In genomic region chr13:101916108-101916757, GRCh38 we compare ENCODE assay signal across 8 cellular contexts.
A peak's percentile ranks its signal among the peaks of the same experiment; 100 is the strongest.
DNase-seq lines count a peak whose midpoint lies in the region; ATAC-seq and TF ChIP-seq lines count a peak whose summit lies in the region.

No MANE protein-coding gene starts in this region.

- no peaks in the 10 kb centered on the region for H3K36me3 Mint-ChIP-seq in endothelial cell (ENCODE audit: low read depth, unreplicated experiment)
- H3K36me3 Mint-ChIP-seq in activated CD8-positive, alpha-beta T cell treated with anti-CD3 and anti-CD28 coated beads for 36 hours (ENCODE audit: low read depth) = no peaks in the 10 kb centered on the region
- no peaks in the 10 kb centered on the region for H3K36me3 Mint-ChIP-seq in activated naive CD4-positive, alpha-beta T cell treated with anti-CD3 and anti-CD28 coated beads, Interleukin-2, amount 10 ng/mL, durations not matched to agents 7 days and 5 days

- H3K4me1 Mint-ChIP-seq in endothelial cell (ENCODE audit: unreplicated experiment) = peaks cover 6% of the 10 kb centered on the region
- H3K4me1 Mint-ChIP-seq in activated CD8-positive, alpha-beta T cell treated with anti-CD3 and anti-CD28 coated beads for 36 hours (ENCODE audit: low read depth) = no peaks in the 10 kb centered on the region
- no peaks in the 10 kb centered on the region for H3K4me1 Mint-ChIP-seq in activated naive CD4-positive, alpha-beta T cell treated with anti-CD3 and anti-CD28 coated beads, Interleukin-2, amount 10 ng/mL, durations not matched to agents 7 days and 5 days

- peak overlapping the region; percentile 32 for H3K4me3 ChIP-seq in mesodermal cell (ENCODE audit: extremely low read depth, insufficient read depth, low read length, poor library complexity, severe bottlenecking)

- H3K9me3 Mint-ChIP-seq in endothelial cell (ENCODE audit: unreplicated experiment) = no peaks in the 10 kb centered on the region
- no peaks in the 10 kb centered on the region for H3K9me3 Mint-ChIP-seq in activated CD8-positive, alpha-beta T cell treated with anti-CD3 and anti-CD28 coated beads for 36 hours
- no peaks in the 10 kb centered on the region for H3K9me3 Mint-ChIP-seq in activated naive CD4-positive, alpha-beta T cell treated with anti-CD3 and anti-CD28 coated beads, Interleukin-2, amount 10 ng/mL, durations not matched to agents 7 days and 5 days

- intact Hi-C loops in activated CD8-positive, alpha-beta T cell treated with anti-CD3 and anti-CD28 coated beads for 36 hours (cut with micrococcal nuclease) = no loop called here

- H3K27ac ChIP-seq in C4-2B (no peak overlapping the region), mesodermal cell (ENCODE audit: low read depth, low read length, severe bottlenecking) (no peak overlapping the region)

- H3K27me3 Mint-ChIP-seq in endothelial cell (ENCODE audit: unreplicated experiment) = peaks cover 20% of the 10 kb centered on the region
- peaks cover 41% of the 10 kb centered on the region for H3K27me3 Mint-ChIP-seq in activated CD8-positive, alpha-beta T cell treated with anti-CD3 and anti-CD28 coated beads for 36 hours
- peaks cover 49% of the 10 kb centered on the region for H3K27me3 Mint-ChIP-seq in activated naive CD4-positive, alpha-beta T cell treated with anti-CD3 and anti-CD28 coated beads, Interleukin-2, amount 10 ng/mL, durations not matched to agents 7 days and 5 days

- DNase-seq in NCI-H1092 (lab: John Stamatoyannopoulos, UW) = peak; percentile 59
- DNase-seq in endothelial cell (ENCODE audit: low spot score) = peak; percentile 70
- no peak for DNase-seq in activated CD8-positive, alpha-beta T cell treated with anti-CD3 and anti-CD28 coated beads for 36 hours
- DNase-seq in GDM1 (lab: John Stamatoyannopoulos, UW) = no peak
- no peak for DNase-seq in activated naive CD4-positive, alpha-beta T cell treated with anti-CD3 and anti-CD28 coated beads, Interleukin-2, amount 10 ng/mL, durations not matched to agents 7 days and 5 days

- WGBS in mesodermal cell (ENCODE audit: insufficient coverage in 2 of 2), 2 experiments = 1 to 2% methylated on average over 34 to 55 of the region's 61 CpGs

- CTCF ChIA-PET in activated CD8-positive, alpha-beta T cell treated with anti-CD3 and anti-CD28 coated beads for 36 hours (lab: Charles Lee) = interaction anchor here (0.6 kb wide), 1 partner anchor 1158 kb away, joined by 3 read pairs; no protein-coding TSS in a partner anchor
- CTCF ChIA-PET in activated naive CD4-positive, alpha-beta T cell treated with anti-CD3 and anti-CD28 coated beads, Interleukin-2, amount 10 ng/mL, durations not matched to agents 7 days and 5 days (lab: Charles Lee) = no interaction called here

- H3K27ac Mint-ChIP-seq in endothelial cell (ENCODE audit: unreplicated experiment) = no peak overlapping the region
- no peak overlapping the region for H3K27ac Mint-ChIP-seq in activated CD8-positive, alpha-beta T cell treated with anti-CD3 and anti-CD28 coated beads for 36 hours
- no peak overlapping the region for H3K27ac Mint-ChIP-seq in activated naive CD4-positive, alpha-beta T cell treated with anti-CD3 and anti-CD28 coated beads, Interleukin-2, amount 10 ng/mL, durations not matched to agents 7 days and 5 days

- TF ChIP-seq CTCF in C4-2B (conservative IDR thresholded peaks at IDR 0.05) = peak; percentile 16; the same call in 1 of the 2 replicates
- TF ChIP-seq CTCF in endothelial cell (IDR thresholded peaks at IDR 0.05; ENCODE audit: unreplicated experiment) = no peak
- no peak for TF ChIP-seq CTCF in activated CD8-positive, alpha-beta T cell treated with anti-CD3 and anti-CD28 coated beads for 36 hours (IDR thresholded peaks at IDR 0.05)

- H3K4me1 ChIP-seq in mesodermal cell (ENCODE audit: control insufficient read depth, insufficient read depth, low read length, poor library complexity, severe bottlenecking) = no peaks in the 10 kb centered on the region

- H3K4me3 Mint-ChIP-seq in endothelial cell (ENCODE audit: unreplicated experiment) = no peak overlapping the region
- no peak overlapping the region for H3K4me3 Mint-ChIP-seq in activated CD8-positive, alpha-beta T cell treated with anti-CD3 and anti-CD28 coated beads for 36 hours
- no peak overlapping the region for H3K4me3 Mint-ChIP-seq in activated naive CD4-positive, alpha-beta T cell treated with anti-CD3 and anti-CD28 coated beads, Interleukin-2, amount 10 ng/mL, durations not matched to agents 7 days and 5 days

- ATAC-seq in activated CD8-positive, alpha-beta T cell treated with anti-CD3 and anti-CD28 coated beads for 36 hours = no peak
- ATAC-seq in GM19023 (IDR thresholded peaks at IDR 0.05; ENCODE audit: unreplicated experiment) = no peak

- H3K9me3 ChIP-seq in mesodermal cell (ENCODE audit: control insufficient read depth, low read length) = no peaks in the 10 kb centered on the region

- H3K36me3 ChIP-seq in mesodermal cell (ENCODE audit: control insufficient read depth, insufficient read depth, low read length) = no peaks in the 10 kb centered on the region

- POLR2A ChIA-PET in activated CD8-positive, alpha-beta T cell treated with anti-CD3 and anti-CD28 coated beads for 36 hours (lab: Charles Lee) = no interaction called here

Comparison
In these comparisons a context has a peak if more than half of its experiments do, and no peak if none do; other contexts are left out.
1. DNase-seq: peak in NCI-H1092 (single experiment) and endothelial cell (single experiment); none in activated CD8-positive, alpha-beta T cell treated with anti-CD3 and anti-CD28 coated beads for 36 hours (single experiment), GDM1 (single experiment) and activated naive CD4-positive, alpha-beta T cell treated with anti-CD3 and anti-CD28 coated beads, Interleukin-2, amount 10 ng/mL, durations not matched to agents 7 days and 5 days (single experiment).